In the genomic region with DNA sequence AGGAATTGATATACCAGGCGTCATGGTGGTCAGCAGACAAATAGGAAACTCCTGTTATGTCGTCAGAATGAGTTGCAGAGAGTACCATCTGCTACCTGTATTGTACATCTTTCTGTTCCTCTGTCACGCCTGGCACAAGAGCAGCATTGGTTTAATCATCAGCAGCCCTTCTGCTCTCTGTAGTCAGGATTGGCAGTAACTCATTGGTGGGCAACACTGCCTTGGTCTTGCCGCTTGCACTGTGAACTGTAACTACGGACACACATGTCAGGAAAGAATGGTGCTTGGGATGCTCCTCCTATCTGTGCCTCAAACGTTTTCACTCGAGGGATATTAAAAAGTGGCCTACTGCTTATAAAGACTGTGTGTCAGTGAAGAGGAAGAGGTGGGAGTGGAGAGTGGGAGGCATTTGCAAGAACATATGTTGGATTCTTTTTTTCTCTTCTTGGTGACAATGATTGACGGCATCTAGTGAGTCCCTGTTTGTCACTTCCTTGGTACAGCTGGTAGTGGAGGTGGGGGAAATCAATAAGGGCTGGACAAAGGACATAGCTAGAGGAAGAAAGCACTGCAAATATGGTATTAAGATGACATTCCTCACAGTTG, we compare ENCODE assay signal across 9 cellular contexts.
DNase-seq lines count a peak whose midpoint lies in the region; ATAC-seq, FAIRE-seq and TF ChIP-seq lines count a peak whose summit lies in the region.
"Had no signal": no experiment of that assay in that cellular context is flagged by ENCODE, and none has a peak within 500 bp of the region (broad histone marks: within the 10 kb centered on the region; RNA-seq: fewer than 3 reads in every experiment).

No MANE protein-coding gene starts in this region.

- TF ChIP-seq CTCF in CD4-positive, alpha-beta T cell (IDR thresholded peaks at IDR 0.05), result no peak
- TF ChIP-seq CTCF in H9 (conservative IDR thresholded peaks at IDR 0.05), result no peak
- no peak for TF ChIP-seq CTCF in lower lobe of right lung (IDR thresholded peaks at IDR 0.05)

- H2BK5ac ChIP-seq in H9 (ENCODE audit: insufficient read length, low read length), result no peak overlapping the region

- FAIRE-seq in GM19239 (lab: Jason Lieb, UNC), result no peak

- H3K36me3 ChIP-seq in lower lobe of right lung, result no peaks in the 10 kb centered on the region

- H2AFZ ChIP-seq in H9 (ENCODE audit: low read length), result no peak overlapping the region

- no peak overlapping the region for H3K9ac ChIP-seq in H9 (ENCODE audit: extremely low read depth, insufficient read length, low read length)

- no peak overlapping the region for H4K8ac ChIP-seq in H9 (replicated peaks; ENCODE audit: insufficient read length, low read depth, low read length)

- no peak overlapping the region for H3K4ac ChIP-seq in H9 (ENCODE audit: low read depth, low read length)

- H3K4me1 Mint-ChIP-seq in CD4-positive, alpha-beta T cell (ENCODE audit: low read depth), result peaks cover 69% of the 10 kb centered on the region
- H3K4me1 Mint-ChIP-seq in H9, result peaks cover 11 to 20% of the 10 kb centered on the region in 2 experiments

- peak in 2 of 10 experiments; percentile 10 to 13 for DNase-seq in CD4-positive, alpha-beta T cell
- DNase-seq in H9 (no peak), lower lobe of right lung (no peak), COR-L47 (lab: John Stamatoyannopoulos, UW) (no peak), GM19239 (ENCODE audit: insufficient read length, low spot score) (no peak), kidney glomerular epithelial cell (lab: John Stamatoyannopoulos, UW) (no peak)
- DNase-seq in activated CD4-positive, alpha-beta T cell treated with anti-CD3 and anti-CD28 coated beads, Interleukin-2, amount 50 U/mL, for 4 hours, result peak; percentile 32 to 40
- DNase-seq: NCI-H1436 had no signal

- no peak for ATAC-seq in CD4-positive, alpha-beta T cell (ENCODE audit: poor library complexity)
- ATAC-seq in lower lobe of right lung (peak in 1 of 2 donors; percentile 18), GM21526 (IDR thresholded peaks at IDR 0.05; ENCODE audit: low FRiP score, unreplicated experiment) (no peak)

- intact Hi-C loops in CD4-positive, alpha-beta T cell (cut with DNase I, micrococcal nuclease), result loop anchor here (1.0 to 10.0 kb wide), 8 partner anchors 36 to 832 kb away; partner anchors contain the start of gene POC5 (in 2 of the 2)
- intact Hi-C loops in lower lobe of right lung (cut with DNase I), result no loop called here

- no peak overlapping the region for H3K4me2 ChIP-seq in H9 (ENCODE audit: insufficient read depth, insufficient read length, low read length)

- H3K79me1 ChIP-seq in H9 (ENCODE audit: insufficient read depth, low read depth, low read length, poor library complexity, severe bottlenecking), result no peaks in the 10 kb centered on the region

- no peaks in the 10 kb centered on the region for H3K27me3 ChIP-seq in CD4-positive, alpha-beta T cell (ENCODE audit: control insufficient read depth, insufficient read depth, low read length)
- H3K27me3 ChIP-seq in H9 (ENCODE audit: insufficient read depth, low read length) (no peaks in the 10 kb centered on the region), lower lobe of right lung (ENCODE audit: low read depth) (no peaks in the 10 kb centered on the region)

- H3K4me1 ChIP-seq in H9 (ENCODE audit: insufficient read depth, low read length) (peaks cover 11% of the 10 kb centered on the region; the same call in 1 of the 2 replicates), lower lobe of right lung (peaks cover 51% of the 10 kb centered on the region)

- no peak overlapping the region for H2BK12ac ChIP-seq in H9 (ENCODE audit: insufficient read length, low read depth, low read length)

- no peak overlapping the region for H4K5ac ChIP-seq in H9 (ENCODE audit: insufficient read length, low read depth, low read length)

- no peaks in the 10 kb centered on the region for H3K23me2 ChIP-seq in H9 (ENCODE audit: insufficient read length, low read depth, low read length, poor library complexity, severe bottlenecking)

- no peak overlapping the region for H2BK120ac ChIP-seq in H9 (ENCODE audit: low read depth, low read length, poor library complexity, severe bottlenecking)

- H3K9me3 Mint-ChIP-seq in CD4-positive, alpha-beta T cell, result no peaks in the 10 kb centered on the region
- H3K9me3 Mint-ChIP-seq in H9, result peaks cover 10 to 13% of the 10 kb centered on the region in 2 experiments; a peak in 4 of 5 replicates

- H3T11ph ChIP-seq in H9 (ENCODE audit: low read length), result no peak overlapping the region

- no peak overlapping the region for H3K56ac ChIP-seq in H9 (ENCODE audit: insufficient read length, low read depth, low read length)

- H2AK5ac ChIP-seq in H9 (ENCODE audit: insufficient read length, low read length), result no peak overlapping the region

- peak overlapping the region; percentile 92 for H3K27ac Mint-ChIP-seq in CD4-positive, alpha-beta T cell
- no peak overlapping the region for H3K27ac Mint-ChIP-seq in H9

- POLR2A ChIA-PET in CD4-positive, alpha-beta T cell (lab: Charles Lee), result interaction anchor here (0.6 to 3.1 kb wide), 20 partner anchors 8 to 1310 kb away, joined by 3 to 79 read pairs (median 4); partner anchors contain the start of genes AGGF1, ANKRD31 and IQGAP2

- CTCF ChIA-PET in CD4-positive, alpha-beta T cell (lab: Charles Lee), result interaction anchor here (0.8 to 4.9 kb wide), 5 partner anchors 23 to 215 kb away, joined by 3 to 35 read pairs (median 6); partner anchors contain the start of gene IQGAP2

- peak overlapping the region; percentile 71 for H3K27ac ChIP-seq in CD4-positive, alpha-beta T cell (ENCODE audit: low read depth, low read length)
- H3K27ac ChIP-seq in H9 (ENCODE audit: insufficient read length, low read depth, low read length) (no peak overlapping the region), lower lobe of right lung (peak overlapping the region; percentile 68)

- peaks cover 10% of the 10 kb centered on the region for H3K36me3 Mint-ChIP-seq in CD4-positive, alpha-beta T cell (ENCODE audit: low read depth)
- H3K36me3 Mint-ChIP-seq in H9 (ENCODE audit: insufficient read depth in 1 of 3, low read depth in 3 of 3), result peaks cover 6 to 8% (median 8%) of the 10 kb centered on the region in 3 experiments; a peak in 5 of 7 replicates

- H3K4me3 ChIP-seq in lower lobe of right lung, result peak overlapping the region; percentile 17

- H4K20me1 ChIP-seq in H9 (ENCODE audit: control insufficient read depth, insufficient read depth, insufficient read length), result no peaks in the 10 kb centered on the region

- H3K23ac ChIP-seq in H9 (ENCODE audit: insufficient read length, low read depth, low read length), result peak overlapping the region; percentile 96

- no peak overlapping the region for H3K14ac ChIP-seq in H9 (ENCODE audit: insufficient read depth, low read length)

- H3K79me2 ChIP-seq in H9 (ENCODE audit: insufficient read depth, low read length), result peaks cover 2% of the 10 kb centered on the region; the same call in 1 of the 2 replicates

- H3K4me3 Mint-ChIP-seq in CD4-positive, alpha-beta T cell, result peak overlapping the region; percentile 67
- H3K4me3 Mint-ChIP-seq in H9, result no peak overlapping the region

- no peaks in the 10 kb centered on the region for H3K27me3 Mint-ChIP-seq in CD4-positive, alpha-beta T cell
- no peaks in the 10 kb centered on the region for H3K27me3 Mint-ChIP-seq in H9 (ENCODE audit: low read depth)

- no peak overlapping the region for H2BK15ac ChIP-seq in H9 (ENCODE audit: low read depth, low read length)

- no peaks in the 10 kb centered on the region for H3K9me3 ChIP-seq in CD4-positive, alpha-beta T cell (ENCODE audit: control insufficient read depth, low read length)
- H3K9me3 ChIP-seq in H9 (ENCODE audit: control insufficient read depth, low read depth, low read length) (no peaks in the 10 kb centered on the region), lower lobe of right lung (no peaks in the 10 kb centered on the region)

- H4K91ac ChIP-seq in H9 (ENCODE audit: insufficient read length, low read depth, low read length), result no peak overlapping the region

- no peak overlapping the region for H2BK20ac ChIP-seq in H9 (ENCODE audit: low read depth, low read length, poor library complexity, severe bottlenecking)

- WGBS in H9 (ENCODE audit: extremely low coverage, insufficient read length, low lambda C conversion rate), result no CpG with 5 or more reads among the region's 8 CpGs

- H3K18ac ChIP-seq in H9 (ENCODE audit: insufficient read length, low read depth, low read length), result no peak overlapping the region

Comparison
In these comparisons a context has a peak if more than half of its experiments do, and no peak if none do; other contexts are left out.
1. DNase-seq: peak in activated CD4-positive, alpha-beta T cell treated with anti-CD3 and anti-CD28 coated beads, Interleukin-2, amount 50 U/mL, for 4 hours (2 of 2); none in H9 (single experiment), lower lobe of right lung (single experiment), COR-L47 (single experiment), GM19239 (single experiment) and kidney glomerular epithelial cell (single experiment).